12 cellular contexts compared by ENCODE assay signal in the genomic region with DNA sequence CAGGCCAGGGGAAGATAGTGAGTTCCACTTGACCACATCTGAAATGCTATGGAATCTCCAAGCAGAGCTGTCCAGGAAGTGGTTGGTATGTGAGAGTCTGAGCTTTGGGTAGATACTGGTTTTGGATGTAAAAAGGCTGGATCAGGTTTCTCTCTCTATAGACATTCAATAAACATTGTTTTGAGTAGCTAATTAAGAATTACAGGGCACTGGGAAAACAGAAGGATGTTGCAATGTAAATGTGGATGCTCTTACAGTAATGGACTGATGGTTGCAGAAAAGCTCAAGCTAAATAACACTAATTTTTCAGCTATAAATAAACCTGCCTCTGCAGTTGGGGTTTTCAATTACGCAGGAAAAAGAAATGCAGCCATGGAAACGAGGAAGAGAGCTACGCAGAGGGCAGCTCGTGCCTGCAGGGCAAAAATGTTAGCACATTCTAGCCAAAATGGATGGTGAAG. TPM values are rescaled to one million over a fixed set of nuclear protein-coding genes. Genes with fewer than 3 reads are reported as not detected.
DNase-seq lines count a peak whose midpoint lies in the region; ATAC-seq and TF ChIP-seq lines count a peak whose summit lies in the region.
"Had no signal": no experiment of that assay in that cellular context is flagged by ENCODE, and none has a peak within 500 bp of the region (broad histone marks: within the 10 kb centered on the region; RNA-seq: fewer than 3 reads in every experiment).

No MANE protein-coding gene starts in this region.

- intact Hi-C loops in activated CD4-positive, alpha-beta T cell treated with anti-CD3 and anti-CD28 coated beads, Interleukin-2, amount 10 ng/mL, durations not matched to agents 24 days and 14 days (cut with micrococcal nuclease): no loop called here
- intact Hi-C loops in Panc1 (cut with micrococcal nuclease; ENCODE audit: unreplicated experiment): no loop called here
- intact Hi-C loops in uterus (cut with DNase I; ENCODE audit: low total_unique reads): no loop called here

- no peaks in the 10 kb centered on the region for H3K9me3 ChIP-seq in Panc1 (ENCODE audit: control insufficient read depth, insufficient read depth, low read depth, low read length)
- no peaks in the 10 kb centered on the region for H3K9me3 ChIP-seq in uterus
- H3K9me3 ChIP-seq: tibial nerve had no signal

- H3K9me3 Mint-ChIP-seq in activated CD4-positive, alpha-beta T cell treated with anti-CD3 and anti-CD28 coated beads, Interleukin-2, amount 10 ng/mL, durations not matched to agents 24 days and 14 days: no peaks in the 10 kb centered on the region
- H3K9me3 Mint-ChIP-seq: CD14-positive monocyte had no signal

- TF ChIP-seq CTCF in Panc1 (IDR thresholded peaks at IDR 0.05): no peak
- TF ChIP-seq CTCF in uterus (IDR thresholded peaks at IDR 0.05): no peak

- no peaks in the 10 kb centered on the region for H3K27me3 Mint-ChIP-seq in activated CD4-positive, alpha-beta T cell treated with anti-CD3 and anti-CD28 coated beads, Interleukin-2, amount 10 ng/mL, durations not matched to agents 24 days and 14 days

- no TSS peak for BruUV-seq in Panc1 (replicated peaks; lab: Mats Ljungman, UMichigan)

- H3K27ac ChIP-seq in Panc1 (ENCODE audit: low read length): peak overlapping the region; percentile 46
- peak overlapping the region; percentile 5 to 71 for H3K27ac ChIP-seq in uterus
- H3K27ac ChIP-seq: tibial nerve had no signal

- no peaks in the 10 kb centered on the region for H3K27me3 ChIP-seq in Panc1 (ENCODE audit: control insufficient read depth, insufficient read depth, low read length)
- H3K27me3 ChIP-seq in uterus: no peaks in the 10 kb centered on the region
- H3K27me3 ChIP-seq: tibial nerve had no signal

- ATAC-seq in Panc1 (no peak), HG02610 (IDR thresholded peaks at IDR 0.05; ENCODE audit: unreplicated experiment) (no peak), HG02938 (IDR thresholded peaks at IDR 0.05; ENCODE audit: unreplicated experiment) (no peak), GM21360 (IDR thresholded peaks at IDR 0.05; ENCODE audit: unreplicated experiment) (no peak)

- peak overlapping the region; percentile 21 for H3K27ac Mint-ChIP-seq in activated CD4-positive, alpha-beta T cell treated with anti-CD3 and anti-CD28 coated beads, Interleukin-2, amount 10 ng/mL, durations not matched to agents 24 days and 14 days

- H3K4me3 ChIP-seq in Panc1 (ENCODE audit: low read depth in 2 of 2, low read length in 2 of 2) (no peak overlapping the region), uterus (no peak overlapping the region)
- H3K4me3 ChIP-seq: tibial nerve had no signal

- in situ Hi-C loops in Panc1 (cut with HindIII; ENCODE audit: low pct_unique_long_range_greater_than_20kb, low sequenced_read_pairs): no loop called here

- POLR2A ChIA-PET in Panc1 (lab: Charles Lee): no interaction called here

- H3K4me3 Mint-ChIP-seq in activated CD4-positive, alpha-beta T cell treated with anti-CD3 and anti-CD28 coated beads, Interleukin-2, amount 10 ng/mL, durations not matched to agents 24 days and 14 days: no peak overlapping the region
- H3K4me3 Mint-ChIP-seq: CD14-positive monocyte had no signal

- DNase-seq in activated CD4-positive, alpha-beta T cell treated with anti-CD3 and anti-CD28 coated beads, Interleukin-2, amount 10 ng/mL, durations not matched to agents 24 days and 14 days: no peak
- DNase-seq in activated CD4-positive, alpha-beta T cell treated with anti-CD3 and anti-CD28 coated beads for 1 hour: no peak
- DNase-seq in Panc1 (ENCODE audit: low read depth, low spot score) (no peak), fibroblast of peridontal ligament (ENCODE audit: extremely low read depth) (peak; percentile 99), uterus (no peak)
- DNase-seq: midbrain, MV-4-11 had no signal

- H3K4me1 Mint-ChIP-seq in activated CD4-positive, alpha-beta T cell treated with anti-CD3 and anti-CD28 coated beads, Interleukin-2, amount 10 ng/mL, durations not matched to agents 24 days and 14 days: peaks cover 43% of the 10 kb centered on the region

- no peak for TF ChIP-seq POLR2A in uterus (IDR thresholded peaks at IDR 0.05)

- H3K36me3 ChIP-seq in Panc1 (ENCODE audit: control insufficient read depth, insufficient read depth, low read length): no peaks in the 10 kb centered on the region
- no peaks in the 10 kb centered on the region for H3K36me3 ChIP-seq in uterus
- H3K36me3 ChIP-seq: tibial nerve had no signal

- CTCF ChIA-PET in Panc1 (lab: Charles Lee): no interaction called here

- H3K36me3 Mint-ChIP-seq in activated CD4-positive, alpha-beta T cell treated with anti-CD3 and anti-CD28 coated beads, Interleukin-2, amount 10 ng/mL, durations not matched to agents 24 days and 14 days (ENCODE audit: low read depth): no peaks in the 10 kb centered on the region
- H3K36me3 Mint-ChIP-seq: CD14-positive monocyte had no signal

- H3K4me1 ChIP-seq in Panc1 (ENCODE audit: control insufficient read depth, insufficient read depth, low read length) (peaks cover 8% of the 10 kb centered on the region; the same call in 1 of the 2 replicates), uterus (peaks cover 5% of the 10 kb centered on the region in 2 donors)

RNA-seq across cellular contexts. Expression of a gene that starts 13.4 kb away (rescaled TPM):
- total RNA-seq in activated CD4-positive, alpha-beta T cell treated with anti-CD3 and anti-CD28 coated beads, Interleukin-2, amount 10 ng/mL, durations not matched to agents 24 days and 14 days: not detected in 2 replicates
- total RNA-seq in Panc1 (2021; ENCODE audit: unreplicated experiment): not detected
- polyA plus RNA-seq in Panc1 (2012; ENCODE audit: insufficient read length): not detected
- total RNA-seq in uterus: not detected
- total RNA-seq: tibial nerve had no signal
- polyA plus RNA-seq: CD14-positive monocyte had no signal
